Comparison of ENCODE assay signal across 1 cellular context in genomic region chr1:241557551-241558193, GRCh38.
TF ChIP-seq lines count a peak whose summit lies in the region.

No MANE protein-coding gene starts in this region.

TF ChIP-seq in K562, 482 proteins besides CTCF, POLR2A, EP300 and RAD21:
- TF ChIP-seq CBX8 (IDR thresholded peaks at IDR 0.05; ENCODE audit: borderline replicate concordance, extremely low read depth, low read depth, low read length, poor library complexity, severe bottlenecking), result peak; percentile 54
- no peak for TF ChIP-seq ZNF224 (CRISPR knock-in tag; IDR thresholded peaks at IDR 0.05)
